ENCODE assay signal across 21 cellular contexts in genomic region chr2:133574186-133574585, GRCh38.
"Had no signal": no experiment of that assay in that cellular context is flagged by ENCODE, and none has a peak within 500 bp of the region (broad histone marks: within the 10 kb centered on the region; RNA-seq: fewer than 3 reads in every experiment).

No MANE protein-coding gene starts in this region.

- H3K9me3 Mint-ChIP-seq: nephron progenitor cell had no signal

- H3K36me3 Mint-ChIP-seq: naive B cell had no signal

- H3K36me3 ChIP-seq: colonic mucosa, heart right ventricle, right atrium auricular region, stomach, thoracic aorta, transverse colon had no signal

- H3K4me3 ChIP-seq: colonic mucosa, heart right ventricle, lung, right atrium auricular region, stomach, thoracic aorta, transverse colon had no signal

- DNase-seq: colonic mucosa; erythroblast; foreskin keratinocyte; heart right ventricle; hypothalamus; left cardiac atrium; left ventricle myocardium superior; mesendoderm; naive B cell; nephron progenitor cell; posterior cingulate gyrus; small intestine; stimulated activated CD4-positive, alpha-beta T cell treated with anti-CD3 and anti-CD28 coated beads, Interleukin-12 subunit alpha, Interleukin-12 subunit beta, amount 100 ng/mL, for 4 hours; stimulated activated naive CD4-positive, alpha-beta T cell; stomach; substantia nigra; transverse colon had no signal

- FAIRE-seq: keratinocyte, small intestine had no signal

- H3K4me3 Mint-ChIP-seq: naive B cell had no signal

- H3K4me1 Mint-ChIP-seq: naive B cell had no signal

- H3K4me1 ChIP-seq: colonic mucosa had no signal

- H3K27ac ChIP-seq: colonic mucosa, foreskin keratinocyte, heart right ventricle, right atrium auricular region, stomach, thoracic aorta, transverse colon had no signal

- H3K27ac Mint-ChIP-seq: naive B cell had no signal

- ATAC-seq: foreskin keratinocyte, heart right ventricle, left cardiac atrium, left ventricle myocardium superior had no signal

- H3K27me3 ChIP-seq: colonic mucosa, foreskin keratinocyte, heart right ventricle, right atrium auricular region, transverse colon had no signal

- H3K9me3 ChIP-seq: colonic mucosa, heart right ventricle, right atrium auricular region, stomach, thoracic aorta, transverse colon had no signal
